Comparison of ENCODE assay signal across 8 cellular contexts in the genomic region with DNA sequence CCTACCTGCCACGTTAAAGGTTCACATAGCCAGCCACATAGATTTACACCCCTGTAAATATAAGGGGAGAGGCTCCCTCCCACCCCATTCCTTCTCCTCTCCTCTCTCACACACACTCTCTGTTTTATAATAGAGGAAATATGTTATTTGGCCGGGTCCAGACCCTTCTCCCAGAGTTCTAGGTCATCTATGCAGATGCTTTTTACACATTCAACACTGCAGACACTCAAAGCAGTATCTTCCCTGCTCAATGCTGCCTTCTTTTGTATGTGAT. TPM values are rescaled to one million over a fixed set of nuclear protein-coding genes. Genes with fewer than 3 reads are reported as not detected.
DNase-seq lines count a peak whose midpoint lies in the region; ATAC-seq, FAIRE-seq and TF ChIP-seq lines count a peak whose summit lies in the region.

No MANE protein-coding gene starts in this region.

- no peak overlapping the region for H2AK5ac ChIP-seq in mesenchymal stem cell (ENCODE audit: low read length, severe bottlenecking)

- H3K79me2 ChIP-seq in GM12878 (ENCODE audit: control insufficient read depth, insufficient read depth, low read length): peaks cover 50% of the 10 kb centered on the region

- no peaks in the 10 kb centered on the region for H3K79me1 ChIP-seq in mesenchymal stem cell (replicated peaks; ENCODE audit: low read length, poor library complexity, severe bottlenecking)

- H2BK15ac ChIP-seq in mesenchymal stem cell (ENCODE audit: low read depth, poor library complexity, severe bottlenecking): no peak overlapping the region

- H2BK5ac ChIP-seq in mesenchymal stem cell (ENCODE audit: low read depth, low read length, poor library complexity, severe bottlenecking): no peak overlapping the region

- FAIRE-seq in GM12878 (lab: Jason Lieb, UNC): no peak

- H3K27ac ChIP-seq in right atrium auricular region (peak overlapping the region; percentile 98 to 99), GM12878 (ENCODE audit: control insufficient read depth, insufficient read depth) (peak overlapping the region; percentile 87), mesenchymal stem cell (ENCODE audit: low read length, poor library complexity, severe bottlenecking) (peak overlapping the region; percentile 45)

- H3K4me2 ChIP-seq in GM12878 (ENCODE audit: control insufficient read depth, insufficient read depth) (peak overlapping the region; percentile 90), mesenchymal stem cell (ENCODE audit: low read length, poor library complexity, severe bottlenecking) (peak overlapping the region; percentile 75)

- H3K4me3 ChIP-seq in right atrium auricular region (peak overlapping the region; percentile 80 to 87), GM12878 (peak overlapping the region; percentile 70), mesenchymal stem cell (ENCODE audit: insufficient read depth in 1 of 2, low read depth in 1 of 2, low read length in 2 of 2) (peak overlapping the region; percentile 84 to 95)

- TSS peak; percentile 64 for BruUV-seq in GM12878 (replicated peaks; lab: Mats Ljungman, UMichigan)

- TF ChIP-seq CTCF in right atrium auricular region (IDR thresholded peaks at IDR 0.05) (no peak), GM12878 (IDR thresholded peaks at IDR 0.05 in 2 of 3, conservative IDR thresholded peaks at IDR 0.05 in 1 of 3; ENCODE audit: control insufficient read depth in 2 of 3, extremely low read depth in 1 of 3, insufficient read depth in 1 of 3, low read depth in 3 of 3, low read length in 3 of 3) (no peak)

- peaks cover 0 to 35% of the 10 kb centered on the region in 2 donors for H3K4me1 ChIP-seq in right atrium auricular region
- peaks cover 22% of the 10 kb centered on the region for H3K4me1 ChIP-seq in GM12878 (ENCODE audit: control insufficient read depth, insufficient read depth, low read length)
- H3K4me1 ChIP-seq in mesenchymal stem cell (ENCODE audit: control insufficient read depth, insufficient read depth, low read depth, low read length): peaks cover 9% of the 10 kb centered on the region

- 17% methylated on average over 2 of the region's 2 CpGs for WGBS in GM12878 (ENCODE audit: insufficient coverage, insufficient replicate concordance, low lambda C conversion rate, missing lambda C conversion rate)
- 73% methylated on average over 1 of the region's 2 CpGs for WGBS in mesenchymal stem cell

- H3K36me3 ChIP-seq in right atrium auricular region: no peaks in the 10 kb centered on the region
- no peaks in the 10 kb centered on the region for H3K36me3 ChIP-seq in GM12878 (ENCODE audit: control insufficient read depth in 2 of 2, insufficient read depth in 2 of 2, low read length in 1 of 2)
- H3K36me3 ChIP-seq in mesenchymal stem cell (ENCODE audit: control insufficient read depth in 1 of 2, insufficient read depth in 2 of 2, low read depth in 1 of 2, low read length in 2 of 2): peaks cover 0 to 4% of the 10 kb centered on the region in 2 experiments

- no peak overlapping the region for H3K4ac ChIP-seq in mesenchymal stem cell (ENCODE audit: low read depth in 1 of 2, low read length in 2 of 2)

- intact Hi-C loops in left cardiac atrium (cut with DNase I) (no loop called here), GM12878 (cut with micrococcal nuclease; ENCODE audit: unreplicated experiment) (no loop called here)

- H4K91ac ChIP-seq in mesenchymal stem cell (ENCODE audit: low read length): no peak overlapping the region

- in situ Hi-C loops in GM12878 (cut with MboI): loop anchor here (10.0 kb wide), 1 partner anchor 270 kb away; no protein-coding TSS in a partner anchor

- RAD21 ChIA-PET in GM12878 (lab: Charles Lee; ENCODE audit: unreplicated experiment): no interaction called here

- TF ChIP-seq POLR2A in GM12878 (IDR thresholded peaks at IDR 0.05; ENCODE audit: low read depth, low read length): no peak

- H3K9ac ChIP-seq in GM12878 (ENCODE audit: control insufficient read depth, insufficient read depth, low read length) (peak overlapping the region; percentile 89), mesenchymal stem cell (ENCODE audit: low read length) (peak overlapping the region; percentile 96)

- peaks cover 1% of the 10 kb centered on the region; the same call in 1 of the 2 replicates for H4K20me1 ChIP-seq in GM12878 (ENCODE audit: control insufficient read depth, insufficient read depth)

- no peak for TF ChIP-seq EP300 in GM12878 (IDR thresholded peaks at IDR 0.05; ENCODE audit: borderline replicate concordance in 1 of 2, control insufficient read depth in 1 of 2, low read depth in 2 of 2, low read length in 2 of 2)

- no peaks in the 10 kb centered on the region for H3K9me3 ChIP-seq in right atrium auricular region
- H3K9me3 ChIP-seq in GM12878 (replicated peaks; ENCODE audit: control insufficient read depth, insufficient read depth, low read length): peaks cover 4% of the 10 kb centered on the region
- no peaks in the 10 kb centered on the region for H3K9me3 ChIP-seq in mesenchymal stem cell (ENCODE audit: control insufficient read depth, low read length)

- H2BK12ac ChIP-seq in mesenchymal stem cell (ENCODE audit: low read length in 2 of 2): no peak overlapping the region

- DNase-seq in right atrium auricular region (ENCODE audit: low spot score) (no peak), left cardiac atrium (no peak), GM12878 (ENCODE audit: low read depth, low spot score) (no peak), mesenchymal stem cell (no peak), iPS-NIHi7 (ENCODE audit: extremely low spot score) (no peak), COLO668 (lab: John Stamatoyannopoulos, UW; ENCODE audit: unreplicated experiment) (no peak)

- H4K8ac ChIP-seq in mesenchymal stem cell (ENCODE audit: low read length): no peak overlapping the region

- POLR2A ChIA-PET in GM12878 (lab: Charles Lee): interaction anchor here (0.8 to 0.9 kb wide), 2 partner anchors 98 to 109 kb away, joined by 3 to 4 read pairs; no protein-coding TSS in a partner anchor

- no peaks in the 10 kb centered on the region for H3K27me3 ChIP-seq in right atrium auricular region
- H3K27me3 ChIP-seq in GM12878 (replicated peaks in 1 of 2; ENCODE audit: control insufficient read depth in 2 of 2, insufficient read depth in 2 of 2, low read length in 1 of 2): no peaks in the 10 kb centered on the region
- no peaks in the 10 kb centered on the region for H3K27me3 ChIP-seq in mesenchymal stem cell (ENCODE audit: control insufficient read depth in 1 of 2, insufficient read depth in 1 of 2, low read length in 2 of 2)

- no peak for TF ChIP-seq RAD21 in GM12878 (IDR thresholded peaks at IDR 0.05; ENCODE audit: insufficient read depth, low read depth, low read length)

- no peak overlapping the region for H3K14ac ChIP-seq in mesenchymal stem cell (ENCODE audit: low read length in 2 of 2)

- H2BK120ac ChIP-seq in mesenchymal stem cell (ENCODE audit: low read depth, low read length): no peak overlapping the region

- SMC1A ChIA-PET in GM12878 (lab: Charles Lee; ENCODE audit: uncharacterized antibody, unreplicated experiment): interaction anchor here (0.7 to 1.2 kb wide), 3 partner anchors 107 to 382 kb away, joined by 3 read pairs; no protein-coding TSS in a partner anchor

- H3K18ac ChIP-seq in mesenchymal stem cell (ENCODE audit: low read depth in 1 of 2, low read length in 2 of 2): no peak overlapping the region

- H3K23ac ChIP-seq in mesenchymal stem cell (ENCODE audit: low read length in 2 of 2): no peak overlapping the region

- H2AFZ ChIP-seq in GM12878 (ENCODE audit: control insufficient read depth, low read depth, low read length) (peak overlapping the region; percentile 84), mesenchymal stem cell (ENCODE audit: low read depth, low read length) (peak overlapping the region; percentile 29)

- CTCF ChIA-PET in GM12878 (lab: Yijun Ruan, JAX): interaction anchor here (0.5 to 1.1 kb wide), 5 partner anchors 10 to 237 kb away, joined by 3 to 5 read pairs (median 4); no protein-coding TSS in a partner anchor

- ATAC-seq in left cardiac atrium (no peak), GM12878 (no peak), GM18519 (IDR thresholded peaks at IDR 0.05; ENCODE audit: low FRiP score, unreplicated experiment) (no peak), GM18861 (IDR thresholded peaks at IDR 0.05; ENCODE audit: unreplicated experiment) (no peak)

TF ChIP-seq in GM12878, 131 proteins besides CTCF, POLR2A, EP300 and RAD21 (continues in another document):
- 0 out of 2 replicates have a peak, but pooled peaks have one; percentile 2 for TF ChIP-seq ZNF207 (IDR thresholded peaks at IDR 0.05; ENCODE audit: borderline replicate concordance)

RNA-seq across cellular contexts. Expression of gene DEK, which starts 0.7 kb away (rescaled TPM):
- total RNA-seq in right atrium auricular region: 100 to 1,000 TPM in 1 of 2 donors, 10 to 100 TPM in 1; 94.7 to 109 TPM
- 10 to 100 TPM; 72.9 to 87.2 TPM for total RNA-seq in left cardiac atrium
- 80.2 and 89.8 TPM in 2 replicates for total RNA-seq in GM12878 (2013; cell fraction: nucleolus; rRNA removed)
- 202 and 261 TPM in 2 replicates for total RNA-seq in GM12878 (2014; rRNA removed)
- total RNA-seq in GM12878 (2014; rRNA removed; fragmentation: Illumina TruSeq; extraction: Trizol): 331 and 346 TPM in 2 replicates
- total RNA-seq in GM12878 (2021): 187 and 189 TPM in 2 replicates
- polyA plus RNA-seq in GM12878 (2011; ENCODE audit: low read depth): 40.6 TPM
- polyA plus RNA-seq in GM12878 (2011; rRNA removed): 157 and 297 TPM in 2 replicates
- polyA plus RNA-seq in GM12878 (2011; cell fraction: cytosol; rRNA removed): 37.2 and 48.9 TPM in 2 replicates
- 39.0 and 50.4 TPM in 2 replicates for polyA plus RNA-seq in GM12878 (2011; cell fraction: nucleus; rRNA removed)
- 91.2 and 106 TPM in 2 replicates for polyA plus RNA-seq in GM12878 (2012)
- 312 and 372 TPM in 2 replicates for polyA plus RNA-seq in GM12878 (2014; fragmentation: Illumina TruSeq; extraction: Trizol)
- 100 to 1,000 TPM; 111 to 117 TPM for polyA plus RNA-seq in GM12878 (2014; fragmentation: Nextera tagmentation; extraction: Ambion mirVana)
- 139 and 164 TPM in 2 replicates for polyA plus RNA-seq in GM12878 (2014; rRNA removed)
- polyA plus RNA-seq in GM12878 (2016; fragmentation: Nextera tagmentation; extraction: Ambion mirVana): 100 to 1,000 TPM; 206 to 212 TPM
- 25.4 and 34.5 TPM in 2 replicates for polyA minus RNA-seq in GM12878 (2011; rRNA and poly(A)+ RNA removed)
- polyA minus RNA-seq in GM12878 (2011; cell fraction: cytosol; rRNA and poly(A)+ RNA removed): 52.5 and 58.5 TPM in 2 replicates
- polyA minus RNA-seq in GM12878 (2011; cell fraction: nucleus; rRNA and poly(A)+ RNA removed): 30.2 and 60.7 TPM in 2 replicates
- 82.1 TPM for polyA plus RNA-seq in mesenchymal stem cell (2013, experiment 1 of 2)
- 79.4 TPM for polyA plus RNA-seq in mesenchymal stem cell (2013, experiment 2 of 2)

Comparison
In these comparisons a context has a peak if more than half of its experiments do, and no peak if none do; other contexts are left out.
1. H3K27ac ChIP-seq: peak in every context shown above with its lines; median percentile 98 in right atrium auricular region; 87 in GM12878; 45 in mesenchymal stem cell.